1 cellular context compared by ENCODE assay signal in the genomic region with DNA sequence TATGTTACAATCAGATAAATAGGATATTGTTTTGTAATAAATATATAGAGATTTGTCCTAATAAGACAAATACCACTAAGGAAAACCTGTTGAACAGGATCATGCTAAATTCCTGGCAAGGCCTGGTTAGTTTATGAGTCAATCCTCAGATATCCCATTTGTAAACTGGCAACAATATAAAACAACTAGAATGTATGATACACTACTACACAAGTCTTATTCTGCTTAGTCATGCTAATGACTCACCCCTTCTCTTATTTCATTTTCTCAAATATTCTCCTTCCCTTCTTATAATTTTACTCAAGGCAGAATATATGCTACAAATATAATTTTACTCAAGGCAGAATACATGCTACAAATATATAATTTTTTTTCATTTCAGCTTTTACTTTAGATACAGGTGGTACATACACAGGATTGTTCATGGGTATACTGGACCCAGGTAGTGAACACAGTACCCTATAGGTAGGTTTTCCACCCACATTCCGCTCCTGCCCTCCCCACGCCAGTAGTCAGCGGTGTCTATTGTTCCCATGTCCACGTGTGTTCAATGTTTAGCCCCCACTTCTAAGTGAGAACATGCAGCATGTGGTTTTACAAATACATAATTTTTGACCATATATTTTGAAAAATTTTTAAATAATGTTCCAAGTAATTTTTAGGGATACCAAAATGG.
TF ChIP-seq lines count a peak whose summit lies in the region.

No MANE protein-coding gene starts in this region.

TF ChIP-seq in A549, 52 proteins besides CTCF, POLR2A, EP300 and RAD21 (continued from another document):
- TF ChIP-seq, protein P1, sequence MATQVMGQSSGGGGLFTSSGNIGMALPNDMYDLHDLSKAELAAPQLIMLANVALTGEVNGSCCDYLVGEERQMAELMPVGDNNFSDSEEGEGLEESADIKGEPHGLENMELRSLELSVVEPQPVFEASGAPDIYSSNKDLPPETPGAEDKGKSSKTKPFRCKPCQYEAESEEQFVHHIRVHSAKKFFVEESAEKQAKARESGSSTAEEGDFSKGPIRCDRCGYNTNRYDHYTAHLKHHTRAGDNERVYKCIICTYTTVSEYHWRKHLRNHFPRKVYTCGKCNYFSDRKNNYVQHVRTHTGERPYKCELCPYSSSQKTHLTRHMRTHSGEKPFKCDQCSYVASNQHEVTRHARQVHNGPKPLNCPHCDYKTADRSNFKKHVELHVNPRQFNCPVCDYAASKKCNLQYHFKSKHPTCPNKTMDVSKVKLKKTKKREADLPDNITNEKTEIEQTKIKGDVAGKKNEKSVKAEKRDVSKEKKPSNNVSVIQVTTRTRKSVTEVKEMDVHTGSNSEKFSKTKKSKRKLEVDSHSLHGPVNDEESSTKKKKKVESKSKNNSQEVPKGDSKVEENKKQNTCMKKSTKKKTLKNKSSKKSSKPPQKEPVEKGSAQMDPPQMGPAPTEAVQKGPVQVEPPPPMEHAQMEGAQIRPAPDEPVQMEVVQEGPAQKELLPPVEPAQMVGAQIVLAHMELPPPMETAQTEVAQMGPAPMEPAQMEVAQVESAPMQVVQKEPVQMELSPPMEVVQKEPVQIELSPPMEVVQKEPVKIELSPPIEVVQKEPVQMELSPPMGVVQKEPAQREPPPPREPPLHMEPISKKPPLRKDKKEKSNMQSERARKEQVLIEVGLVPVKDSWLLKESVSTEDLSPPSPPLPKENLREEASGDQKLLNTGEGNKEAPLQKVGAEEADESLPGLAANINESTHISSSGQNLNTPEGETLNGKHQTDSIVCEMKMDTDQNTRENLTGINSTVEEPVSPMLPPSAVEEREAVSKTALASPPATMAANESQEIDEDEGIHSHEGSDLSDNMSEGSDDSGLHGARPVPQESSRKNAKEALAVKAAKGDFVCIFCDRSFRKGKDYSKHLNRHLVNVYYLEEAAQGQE (IDR thresholded peaks at IDR 0.05), result no peak
